ENCODE assay signal across 15 cellular contexts in the genomic region with DNA sequence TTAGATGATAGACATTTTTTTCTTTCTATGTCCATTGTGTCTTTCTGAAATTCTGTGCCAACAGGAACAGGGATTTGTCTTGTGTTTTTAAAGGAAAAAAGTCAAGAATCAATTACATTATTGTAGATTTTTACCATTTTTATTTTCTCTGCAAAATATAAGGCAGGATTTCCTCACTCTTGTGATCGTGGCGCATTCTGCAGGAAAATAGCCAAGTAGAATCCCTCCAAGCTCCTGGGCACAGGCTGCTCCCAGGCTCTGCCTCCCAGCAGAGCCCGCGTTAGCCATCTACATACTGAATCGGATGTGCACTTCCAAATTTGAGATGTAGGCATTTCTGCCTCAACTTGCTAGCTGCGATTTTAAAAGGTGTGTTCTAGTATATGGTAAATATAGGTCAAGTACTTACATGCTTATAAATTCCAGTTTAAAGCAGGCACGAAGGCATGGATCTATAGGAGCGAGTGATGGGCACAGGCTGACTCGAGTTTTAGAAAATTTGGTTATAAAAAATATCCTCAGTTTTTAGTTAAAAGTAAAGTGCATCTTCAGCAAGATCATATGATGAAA. TPM values are rescaled to one million over a fixed set of nuclear protein-coding genes. Genes with fewer than 3 reads are reported as not detected.
A peak's percentile ranks its signal among the peaks of the same experiment; 100 is the strongest.
DNase-seq lines count a peak whose midpoint lies in the region; ATAC-seq lines count a peak whose summit lies in the region.
"Had no signal": no experiment of that assay in that cellular context is flagged by ENCODE, and none has a peak within 500 bp of the region (broad histone marks: within the 10 kb centered on the region; RNA-seq: fewer than 3 reads in every experiment).

No MANE protein-coding gene starts in this region.

- peak overlapping the region; percentile 61 for H3K4me3 ChIP-seq in endocrine pancreas (ENCODE audit: control insufficient read depth, insufficient read depth, low read length)
- H3K4me3 ChIP-seq: MG63 had no signal

- H3K27ac Mint-ChIP-seq in activated T-cell treated with anti-CD3 and anti-CD28 coated beads, Interleukin-2, amount 50 U/mL, for 72 hours: peak overlapping the region; percentile 42
- H3K27ac Mint-ChIP-seq: activated CD4-positive, alpha-beta T cell treated with anti-CD3 and anti-CD28 coated beads, Interleukin-2, amount 10 ng/mL, durations not matched to agents 7 days and 5 days; progenitor cell of endocrine pancreas had no signal

- peaks cover 54% of the 10 kb centered on the region for H3K4me1 Mint-ChIP-seq in activated T-cell treated with anti-CD3 and anti-CD28 coated beads, Interleukin-2, amount 50 U/mL, for 72 hours (ENCODE audit: low read depth)

- H3K36me3 Mint-ChIP-seq in activated T-cell treated with anti-CD3 and anti-CD28 coated beads, Interleukin-2, amount 50 U/mL, for 72 hours (ENCODE audit: insufficient read depth in 2 of 2): no peaks in the 10 kb centered on the region

- peak overlapping the region; percentile 56 for H3K9ac ChIP-seq in endocrine pancreas (ENCODE audit: control insufficient read depth, insufficient read depth, low read length)

- no peaks in the 10 kb centered on the region for H3K9me3 ChIP-seq in endocrine pancreas (ENCODE audit: control insufficient read depth, low read length)
- H3K9me3 ChIP-seq: MG63 had no signal

- no peaks in the 10 kb centered on the region for H3K27me3 ChIP-seq in endocrine pancreas (ENCODE audit: control insufficient read depth, insufficient read depth, low read length)
- H3K27me3 ChIP-seq: MG63 had no signal

- no peaks in the 10 kb centered on the region for H3K36me3 ChIP-seq in endocrine pancreas (ENCODE audit: control insufficient read depth, insufficient read depth, low read length)
- H3K36me3 ChIP-seq: MG63 had no signal

- no peak for ATAC-seq in activated T-cell treated with anti-CD3 and anti-CD28 coated beads, Interleukin-2, amount 50 U/mL, for 72 hours (replicated peaks in 1 of 2)
- ATAC-seq in HG03520 (IDR thresholded peaks at IDR 0.05; ENCODE audit: unreplicated experiment) (no peak), HG02970 (IDR thresholded peaks at IDR 0.05; ENCODE audit: low FRiP score, unreplicated experiment) (no peak)
- ATAC-seq: activated T-cell treated with anti-CD3 and anti-CD28 coated beads, Interleukin-2, amount 50 U/mL, for 4 hours had no signal

- peaks cover 20% of the 10 kb centered on the region for H3K4me1 ChIP-seq in endocrine pancreas (ENCODE audit: control insufficient read depth, insufficient read depth, low read length)

- H3K27ac ChIP-seq in temporal lobe (ENCODE audit: low read depth, low read length): peak overlapping the region; percentile 36

- no peak overlapping the region for H3K4me3 Mint-ChIP-seq in activated T-cell treated with anti-CD3 and anti-CD28 coated beads, Interleukin-2, amount 50 U/mL, for 72 hours
- H3K4me3 Mint-ChIP-seq: activated CD4-positive, alpha-beta T cell treated with anti-CD3 and anti-CD28 coated beads, Interleukin-2, amount 10 ng/mL, durations not matched to agents 7 days and 5 days; activated T-cell treated with anti-CD3 and anti-CD28 coated beads, Interleukin-2, amount 50 U/mL, for 4 hours had no signal

- no peaks in the 10 kb centered on the region for H3K27me3 Mint-ChIP-seq in activated T-cell treated with anti-CD3 and anti-CD28 coated beads, Interleukin-2, amount 50 U/mL, for 72 hours (ENCODE audit: low read depth)
- H3K27me3 Mint-ChIP-seq: activated CD4-positive, alpha-beta T cell treated with anti-CD3 and anti-CD28 coated beads, Interleukin-2, amount 10 ng/mL, durations not matched to agents 7 days and 5 days; progenitor cell of endocrine pancreas had no signal

- no peaks in the 10 kb centered on the region for H3K9me3 Mint-ChIP-seq in activated T-cell treated with anti-CD3 and anti-CD28 coated beads, Interleukin-2, amount 50 U/mL, for 72 hours
- H3K9me3 Mint-ChIP-seq: activated CD4-positive, alpha-beta T cell treated with anti-CD3 and anti-CD28 coated beads, Interleukin-2, amount 10 ng/mL, durations not matched to agents 7 days and 5 days; activated T-cell treated with anti-CD3 and anti-CD28 coated beads, Interleukin-2, amount 50 U/mL, for 4 hours had no signal

- DNase-seq in activated T-cell treated with anti-CD3 and anti-CD28 coated beads, Interleukin-2, amount 50 U/mL, for 72 hours: no peak
- DNase-seq in activated T-cell treated with anti-CD3 and anti-CD28 coated beads for 4 hours (no peak), midbrain (lab: John Stamatoyannopoulos, UW) (peak; percentile 54), NCI-H146 treated with DMSO at 0.1 percent for 48 hours (lab: John Stamatoyannopoulos, UW; ENCODE audit: unreplicated experiment) (no peak)
- DNase-seq: 8988T; activated CD4-positive, alpha-beta T cell treated with anti-CD3 and anti-CD28 coated beads, Interleukin-2, amount 10 ng/mL, durations not matched to agents 7 days and 5 days; activated T-cell treated with anti-CD3 and anti-CD28 coated beads, Interleukin-2, amount 50 U/mL, for 4 hours; MG63; NCI-H2171 treated with DMSO at 0.1 percent for 48 hours; SHP77 treated with DMSO at 0.1 percent for 48 hours had no signal

RNA-seq across cellular contexts. Expression of a gene that starts 10.3 kb away (rescaled TPM):
- 10 to 100 TPM; 18.1 to 19.2 TPM for total RNA-seq in activated T-cell treated with anti-CD3 and anti-CD28 coated beads, Interleukin-2, amount 50 U/mL, for 72 hours
- 8.6 TPM for total RNA-seq in temporal lobe

RNA-seq across cellular contexts. Expression of a gene that starts 11.9 kb away (rescaled TPM):
- total RNA-seq in activated T-cell treated with anti-CD3 and anti-CD28 coated beads, Interleukin-2, amount 50 U/mL, for 72 hours: 10 to 100 TPM; 40.4 to 41.8 TPM
- 15.5 TPM for total RNA-seq in temporal lobe
